Comparison of ENCODE assay signal across 1 cellular context in genomic region chr1:15171271-15171908, GRCh38.
TF ChIP-seq lines count a peak whose summit lies in the region.

No MANE protein-coding gene starts in this region.

TF ChIP-seq in HCT116, 20 proteins besides CTCF, POLR2A, EP300 and RAD21 (continued from another document):
- TF ChIP-seq MAX (IDR thresholded peaks at IDR 0.05) (no peak), CEBPB (IDR thresholded peaks at IDR 0.05; ENCODE audit: low read depth) (no peak), ZNF274 (IDR thresholded peaks at IDR 0.05; ENCODE audit: low read depth, low read length) (no peak), JUND (IDR thresholded peaks at IDR 0.05) (no peak), FOSL1 (IDR thresholded peaks at IDR 0.05; ENCODE audit: low read depth) (no peak), YY1 (IDR thresholded peaks at IDR 0.05; ENCODE audit: extremely low read depth, insufficient replicate concordance, low read depth, low read length) (no peak), ZBTB33 (IDR thresholded peaks at IDR 0.05; ENCODE audit: extremely low read depth, insufficient replicate concordance, low read length) (no peak)
TF ChIP-seq in HCT116: peak in this region for 0.
